ENCODE assay signal across 11 cellular contexts in genomic region chr3:143831998-143832397, GRCh38. TPM values are rescaled to one million over a fixed set of nuclear protein-coding genes. Genes with fewer than 3 reads are reported as not detected.
DNase-seq lines count a peak whose midpoint lies in the region; ATAC-seq and TF ChIP-seq lines count a peak whose summit lies in the region.
"Had no signal": no experiment of that assay in that cellular context is flagged by ENCODE, and none has a peak within 500 bp of the region (broad histone marks: within the 10 kb centered on the region; RNA-seq: fewer than 3 reads in every experiment).

No MANE protein-coding gene starts in this region.

- H3K9me2 ChIP-seq in GM23338 (ENCODE audit: insufficient read depth) = no peaks in the 10 kb centered on the region

- DNase-seq in GM06990 (ENCODE audit: extremely low read depth, insufficient read length) = peak; percentile 48
- no peak for DNase-seq in NCI-H69 (lab: John Stamatoyannopoulos, UW)
- DNase-seq in heart left ventricle = no peak
- no peak for DNase-seq in GM23338 (ENCODE audit: low spot score)
- no peak for DNase-seq in progenitor cell of endocrine pancreas (ENCODE audit: low spot score, unreplicated experiment)
- DNase-seq: activated CD4-positive, alpha-beta T cell treated with anti-CD3 and anti-CD28 coated beads for 1 hour; NCI-H1930 had no signal

- H3K36me3 ChIP-seq in GM06990 (ENCODE audit: control insufficient read depth, insufficient read depth, low read length) = no peaks in the 10 kb centered on the region
- peaks cover 0 to 3% (median 0%) of the 10 kb centered on the region in 9 donors for H3K36me3 ChIP-seq in heart left ventricle
- H3K36me3 ChIP-seq in GM23338 (ENCODE audit: insufficient read depth) = no peaks in the 10 kb centered on the region
- H3K36me3 ChIP-seq: BLaER1 had no signal

- H3K27ac ChIP-seq in heart left ventricle (peak overlapping the region in 2 of 12 donors; percentile 58 to 64), GM23338 (ENCODE audit: low read depth) (no peak overlapping the region)
- H3K27ac ChIP-seq: BLaER1 had no signal

- H3K4me3 Mint-ChIP-seq in GM23338 (no peak overlapping the region), progenitor cell of endocrine pancreas (ENCODE audit: low read depth) (no peak overlapping the region)

- no peak for TF ChIP-seq POLR2A in heart left ventricle (IDR thresholded peaks at IDR 0.05)

- ATAC-seq in GM19395 (IDR thresholded peaks at IDR 0.05; ENCODE audit: unreplicated experiment) (peak; percentile 84), HG02884 (IDR thresholded peaks at IDR 0.05; ENCODE audit: unreplicated experiment) (peak; percentile 71), HG03575 (IDR thresholded peaks at IDR 0.05; ENCODE audit: extremely low read depth, insufficient number of reproducible peaks, low FRiP score, unreplicated experiment) (peak; percentile 56), heart left ventricle (no peak), GM23338 (no peak)

- TF ChIP-seq CTCF in GM06990 (IDR thresholded peaks at IDR 0.05; ENCODE audit: insufficient read depth, low read length, poor library complexity, severe bottlenecking) (no peak), heart left ventricle (IDR thresholded peaks at IDR 0.05) (no peak), GM23338 (conservative IDR thresholded peaks at IDR 0.05; ENCODE audit: low read depth in 2 of 2) (no peak), progenitor cell of endocrine pancreas (IDR thresholded peaks at IDR 0.05; ENCODE audit: unreplicated experiment) (no peak)

- no peaks in the 10 kb centered on the region for H3K79me2 ChIP-seq in GM23338 (replicated peaks; ENCODE audit: insufficient read depth)

- H3K4me3 ChIP-seq in GM06990 (replicated peaks; ENCODE audit: low read depth, low read length) = peak overlapping the region; percentile 23
- no peak overlapping the region for H3K4me3 ChIP-seq in heart left ventricle
- no peak overlapping the region for H3K4me3 ChIP-seq in GM23338
- H3K4me3 ChIP-seq: BLaER1 had no signal

- intact Hi-C loops in heart left ventricle (cut with DNase I) = no loop called here

- H3K36me3 Mint-ChIP-seq in GM23338 (ENCODE audit: low read depth) = no peaks in the 10 kb centered on the region
- H3K36me3 Mint-ChIP-seq in progenitor cell of endocrine pancreas (ENCODE audit: insufficient read depth) = no peaks in the 10 kb centered on the region

- H3K9me3 Mint-ChIP-seq in GM23338 (no peaks in the 10 kb centered on the region), progenitor cell of endocrine pancreas (ENCODE audit: low read depth) (no peaks in the 10 kb centered on the region)

- no peak overlapping the region for H3K4me2 ChIP-seq in GM23338

- H3K27me3 ChIP-seq in GM06990 (replicated peaks; ENCODE audit: control insufficient read depth, insufficient read depth, low read length) (no peaks in the 10 kb centered on the region), heart left ventricle (no peaks in the 10 kb centered on the region), GM23338 (ENCODE audit: insufficient read depth) (no peaks in the 10 kb centered on the region)
- H3K27me3 ChIP-seq: BLaER1 had no signal

- H3K27ac Mint-ChIP-seq in GM23338 = no peak overlapping the region
- H3K27ac Mint-ChIP-seq in progenitor cell of endocrine pancreas = no peak overlapping the region

- no peak overlapping the region for H2AFZ ChIP-seq in GM23338

- no peaks in the 10 kb centered on the region for H4K20me1 ChIP-seq in GM23338 (replicated peaks; ENCODE audit: insufficient read depth)
- H4K20me1 ChIP-seq: BLaER1 had no signal

- H3K4me1 ChIP-seq in heart left ventricle (peaks cover 0 to 39% (median 3%) of the 10 kb centered on the region in 12 donors), GM23338 (ENCODE audit: insufficient read depth) (no peaks in the 10 kb centered on the region)

- H3K27me3 Mint-ChIP-seq in GM23338 (ENCODE audit: insufficient read depth, low read depth, poor library complexity) = no peaks in the 10 kb centered on the region
- no peaks in the 10 kb centered on the region for H3K27me3 Mint-ChIP-seq in progenitor cell of endocrine pancreas

- H3F3A ChIP-seq in GM23338 (replicated peaks; ENCODE audit: low read depth) = no peaks in the 10 kb centered on the region

- no peaks in the 10 kb centered on the region for H3K9me3 ChIP-seq in heart left ventricle
- H3K9me3 ChIP-seq: BLaER1 had no signal

- WGBS in heart left ventricle, 4 donors = 86 to 95% (median 92%) methylated on average over 1 of the region's 1 CpG

- H3K4me1 Mint-ChIP-seq in GM23338 (peaks cover 3% of the 10 kb centered on the region; the same call in 1 of the 3 replicates), progenitor cell of endocrine pancreas (ENCODE audit: low read depth) (peaks cover 2% of the 10 kb centered on the region)

TF ChIP-seq in GM23338, 12 proteins besides CTCF, POLR2A, EP300 and RAD21:
- no peak for TF ChIP-seq ETS1 (IDR thresholded peaks at IDR 0.05)
- no peak for TF ChIP-seq EZH2 (IDR thresholded peaks at IDR 0.05; ENCODE audit: low read depth, unreplicated experiment)
- no peak for TF ChIP-seq NANOG (IDR thresholded peaks at IDR 0.05; ENCODE audit: borderline replicate concordance)
- no peak for TF ChIP-seq ZNF114 (CRISPR knock-in tag; IDR thresholded peaks at IDR 0.05)
- no peak for TF ChIP-seq ZNF462 (CRISPR knock-in tag; IDR thresholded peaks at IDR 0.05)
- TF ChIP-seq JUNB (IDR thresholded peaks at IDR 0.05; ENCODE audit: unreplicated experiment) = no peak
- TF ChIP-seq POLR2AphosphoS5 (IDR thresholded peaks at IDR 0.05; ENCODE audit: low read depth) = no peak

RNA-seq across cellular contexts. Expression of gene SLC9A9, which starts 16.3 kb away (rescaled TPM):
- 10 to 100 TPM in 2 of 9 donors, 1 to 10 TPM in 7; 2.2 to 17.5 (median 3.5) TPM for total RNA-seq in heart left ventricle
- 1 to 10 TPM in 1 of 2 donors, under 1 TPM in 1; 0.76 to 1.1 TPM for polyA plus RNA-seq in heart left ventricle
- total RNA-seq in GM23338 (2014; rRNA removed; shearing (Covaris generic)) = 0.93 and 1.6 TPM in 2 replicates
- 0.66 and 1.3 TPM in 2 replicates for polyA plus RNA-seq in GM23338 (2016; fragmentation: Nextera tagmentation; extraction: Ambion mirVana)
- total RNA-seq in progenitor cell of endocrine pancreas = 0.17 and 0.78 TPM in 2 replicates

Comparison
In these comparisons a context has a peak if more than half of its experiments do, and no peak if none do; other contexts are left out.
1. ATAC-seq: peak in GM19395 (single experiment), HG02884 (single experiment) and HG03575 (single experiment); none in heart left ventricle (0 of 4) and GM23338 (single experiment).